In genomic region chr7:94907420-94908203, GRCh38 we compare ENCODE assay signal across 1 cellular context.
TF ChIP-seq lines count a peak whose summit lies in the region.

TSS of gene PPP1R9A (plus strand) at chr7:94907594. CDS start at chr7:94910114, 2,520 bp downstream.

TF ChIP-seq in H1, 55 proteins besides CTCF, POLR2A, EP300 and RAD21 (continued from another document):
- TF ChIP-seq KDM1A (IDR thresholded peaks at IDR 0.05; ENCODE audit: borderline replicate concordance, low read length) (no peak), RBBP5 (IDR thresholded peaks at IDR 0.05; ENCODE audit: borderline replicate concordance, low read depth, low read length) (peak; percentile 85; the same call in 1 of the 2 replicates), TAF7 (optimal IDR thresholded peaks at IDR 0.05; ENCODE audit: borderline replicate concordance, low read depth, low read length) (no peak), SUZ12 (IDR thresholded peaks at IDR 0.05; ENCODE audit: low read length) (no peak), JUND (IDR thresholded peaks at IDR 0.05; ENCODE audit: low read length) (no peak; the same call in 1 of the 2 replicates), KDM5A (IDR thresholded peaks at IDR 0.05; ENCODE audit: low read length) (no peak), MAX (IDR thresholded peaks at IDR 0.05) (peak; percentile 59), CHD7 (IDR thresholded peaks at IDR 0.05; ENCODE audit: insufficient replicate concordance, low read length) (no peak), ASH2L (IDR thresholded peaks at IDR 0.05; ENCODE audit: low read length) (peak; percentile 65), BCL11A (IDR thresholded peaks at IDR 0.05; ENCODE audit: low read depth in 2 of 2, low read length in 2 of 2) (no peak), USF2 (IDR thresholded peaks at IDR 0.05; ENCODE audit: low read length) (no peak), SAP30 (IDR thresholded peaks at IDR 0.05; ENCODE audit: insufficient read depth, insufficient replicate concordance, low read length) (no peak), POU5F1 (IDR thresholded peaks at IDR 0.05; ENCODE audit: low read depth, low read length) (no peak), ATF2 (IDR thresholded peaks at IDR 0.05; ENCODE audit: low read length) (no peak), TCF12 (IDR thresholded peaks at IDR 0.05; ENCODE audit: low read depth, low read length) (no peak), CBX5 (IDR thresholded peaks at IDR 0.05; ENCODE audit: low read depth, low read length) (no peak), SP2 (IDR thresholded peaks at IDR 0.05; ENCODE audit: low read length) (no peak), CBX8 (IDR thresholded peaks at IDR 0.05; ENCODE audit: borderline replicate concordance, low read depth, low read length) (no peak), SIRT6 (IDR thresholded peaks at IDR 0.05; ENCODE audit: low read length) (no peak), ZNF274 (IDR thresholded peaks at IDR 0.05; ENCODE audit: borderline replicate concordance, extremely low read depth, low read length) (no peak), FOSL1 (IDR thresholded peaks at IDR 0.05; ENCODE audit: insufficient read depth, low read depth, low read length) (no peak), NANOG (IDR thresholded peaks at IDR 0.05; ENCODE audit: insufficient read depth, low read depth, low read length, poor library complexity, severe bottlenecking) (no peak), CHD1 (IDR thresholded peaks at IDR 0.05; ENCODE audit: low read depth, low read length) (no peak), MAFK (IDR thresholded peaks at IDR 0.05; ENCODE audit: low read depth, low read length) (no peak), SRF (IDR thresholded peaks at IDR 0.05; ENCODE audit: low read depth, low read length) (no peak), GTF2F1 (IDR thresholded peaks at IDR 0.05; ENCODE audit: borderline replicate concordance, low read depth, low read length) (0 out of 2 replicates have a peak, but pooled peaks have one; percentile 31), EZH2 (IDR thresholded peaks at IDR 0.05; ENCODE audit: low read depth, low read length, severe bottlenecking) (no peak), TBP (IDR thresholded peaks at IDR 0.05; ENCODE audit: low read depth, low read length) (peak; percentile 69), BRCA1 (IDR thresholded peaks at IDR 0.05; ENCODE audit: low read depth, low read length) (no peak), CEBPB (IDR thresholded peaks at IDR 0.05; ENCODE audit: low read depth, low read length) (no peak), JUN (IDR thresholded peaks at IDR 0.05; ENCODE audit: low read depth, low read length) (no peak), CTBP2 (IDR thresholded peaks at IDR 0.05; ENCODE audit: borderline replicate concordance, insufficient read depth, insufficient read length, low read length) (peak; percentile 51), ATF3 (IDR thresholded peaks at IDR 0.05; ENCODE audit: insufficient read depth, low read depth, low read length) (no peak), E2F6 (IDR thresholded peaks at IDR 0.05) (peak; percentile 33; the same call in 1 of the 2 replicates), BACH1 (IDR thresholded peaks at IDR 0.05; ENCODE audit: low read length) (no peak), KDM4A (IDR thresholded peaks at IDR 0.05; ENCODE audit: low read depth, low read length, severe bottlenecking) (peak; percentile 54), POLR2AphosphoS5 (IDR thresholded peaks at IDR 0.05; ENCODE audit: low read depth, low read length) (peak; percentile 46; the same call in 1 of the 2 replicates), NRF1 (IDR thresholded peaks at IDR 0.05; ENCODE audit: low read depth, low read length) (no peak), RXRA (IDR thresholded peaks at IDR 0.05; ENCODE audit: insufficient read depth, low read depth, low read length) (no peak)
TF ChIP-seq in H1: peak in this region for 15.
